Comparison of ENCODE assay signal across 8 cellular contexts in genomic region chr17:78925662-78926555, GRCh38. TPM values are rescaled to one million over a fixed set of nuclear protein-coding genes. Genes with fewer than 3 reads are reported as not detected.
A peak's percentile ranks its signal among the peaks of the same experiment; 100 is the strongest.
DNase-seq lines count a peak whose midpoint lies in the region; ATAC-seq and TF ChIP-seq lines count a peak whose summit lies in the region.

No MANE protein-coding gene starts in this region.

- TF ChIP-seq POLR2A in uterus (IDR thresholded peaks at IDR 0.05), result peak; percentile 48 to 53

- peak overlapping the region; percentile 80 for H3K9ac ChIP-seq in ES-I3 (ENCODE audit: low read depth, low read length)
- H3K9ac ChIP-seq in muscle layer of colon (ENCODE audit: low read length), result peak overlapping the region; percentile 39

- peaks cover 18% of the 10 kb centered on the region for H3K4me1 ChIP-seq in ES-I3 (ENCODE audit: insufficient read depth, low read length)
- H3K4me1 ChIP-seq in esophagus (ENCODE audit: control insufficient read depth in 2 of 2, insufficient read depth in 2 of 2, low read length in 1 of 2), result peaks cover 0 to 11% of the 10 kb centered on the region in 2 donors
- H3K4me1 ChIP-seq in muscle layer of colon (ENCODE audit: insufficient read depth, low read length), result peaks cover 32% of the 10 kb centered on the region
- peaks cover 0 to 13% of the 10 kb centered on the region in 2 donors for H3K4me1 ChIP-seq in uterus

- DNase-seq in RPMI7951 (ENCODE audit: low read depth) (peak; percentile 77), uterus (peak; percentile 87 to 95), NCI-H510A (lab: John Stamatoyannopoulos, UW) (no peak), NCI-H1092 (lab: John Stamatoyannopoulos, UW) (no peak)

- ATAC-seq in HG03354 (IDR thresholded peaks at IDR 0.05; ENCODE audit: poor library complexity, severe bottlenecking, unreplicated experiment), result no peak

- H3K27ac ChIP-seq in esophagus (ENCODE audit: low read depth in 2 of 2, low read length in 1 of 2) (peak overlapping the region; percentile 82 to 94), muscle layer of colon (ENCODE audit: low read depth, low read length) (peak overlapping the region; percentile 100), uterus (peak overlapping the region; percentile 98 to 99)

- H3K9me3 ChIP-seq in ES-I3 (ENCODE audit: control insufficient read depth, insufficient read depth, low read length) (no peaks in the 10 kb centered on the region), esophagus (ENCODE audit: control insufficient read depth in 2 of 2, insufficient read depth in 1 of 2, low read depth in 1 of 2, low read length in 1 of 2) (no peaks in the 10 kb centered on the region), muscle layer of colon (ENCODE audit: low read length) (no peaks in the 10 kb centered on the region), uterus (no peaks in the 10 kb centered on the region)

- WGBS in esophagus, 2 donors, result 31 to 33% methylated on average over 31 to 33 of the region's 33 CpGs

- intact Hi-C loops in uterus (cut with DNase I; ENCODE audit: low total_unique reads), result loop anchor here (10.0 kb wide), 1 partner anchor 61 kb away; no protein-coding TSS in a partner anchor

- H3K36me3 ChIP-seq in ES-I3 (ENCODE audit: insufficient read depth, low read length) (no peaks in the 10 kb centered on the region), esophagus (ENCODE audit: control insufficient read depth in 2 of 2, insufficient read depth in 2 of 2, low read length in 1 of 2) (no peaks in the 10 kb centered on the region), muscle layer of colon (ENCODE audit: insufficient read depth, low read length) (peaks cover 2% of the 10 kb centered on the region), uterus (no peaks in the 10 kb centered on the region)

- H3K27me3 ChIP-seq in esophagus (ENCODE audit: control insufficient read depth in 1 of 2, insufficient read depth in 2 of 2, low read length in 2 of 2), result peaks cover 0 to 11% of the 10 kb centered on the region in 2 donors
- H3K27me3 ChIP-seq in muscle layer of colon (ENCODE audit: control insufficient read depth in 1 of 2, insufficient read depth in 2 of 2, low read length in 2 of 2), result no peaks in the 10 kb centered on the region
- H3K27me3 ChIP-seq in uterus, result no peaks in the 10 kb centered on the region

- no peak for TF ChIP-seq CTCF in uterus (IDR thresholded peaks at IDR 0.05)

- peak overlapping the region; percentile 26 to 63 for H3K4me3 ChIP-seq in esophagus (ENCODE audit: low read depth in 1 of 2, low read length in 2 of 2)
- H3K4me3 ChIP-seq in muscle layer of colon (ENCODE audit: low read depth in 1 of 2, low read length in 2 of 2), result peak overlapping the region; percentile 50 to 61
- H3K4me3 ChIP-seq in uterus, result peak overlapping the region; percentile 63

RNA-seq across cellular contexts. Expression of gene TIMP2, which starts 0.7 kb away (rescaled TPM):
- total RNA-seq in RPMI7951 (2014; rRNA removed; shearing (Covaris generic)), result 115 and 147 TPM in 2 replicates
- 10 to 100 TPM; 30.6 to 39.5 TPM for polyA plus RNA-seq in esophagus
- 100 to 1,000 TPM; 119 to 399 (median 127) TPM for total RNA-seq in uterus

RNA-seq across cellular contexts. Expression of gene CEP295NL, which starts 22.9 kb away (rescaled TPM):
- total RNA-seq in RPMI7951 (2014; rRNA removed; shearing (Covaris generic)), result 0.49 TPM in 1 of 2 replicates, not detected in the other
- polyA plus RNA-seq in esophagus, result 1 to 10 TPM in 1 of 2 donors, under 1 TPM in 1; 0.25 to 3.5 TPM
- 10 to 100 TPM in 1 of 4 donors, 1 to 10 TPM in 2, not detected in 1; 1.8 to 14.5 (median 3.8) TPM for total RNA-seq in uterus

RNA-seq across cellular contexts. Expression of gene LGALS3BP, which starts 53.8 kb away (rescaled TPM):
- 524 and 575 TPM in 2 replicates for total RNA-seq in RPMI7951 (2014; rRNA removed; shearing (Covaris generic))
- polyA plus RNA-seq in esophagus, result 100 to 1,000 TPM in 1 of 2 donors, 10 to 100 TPM in 1; 85.1 to 103 TPM
- total RNA-seq in uterus, result 100 to 1,000 TPM in 3 of 4 donors, 10 to 100 TPM in 1; 88.2 to 396 (median 244) TPM

Comparison
In these comparisons a context has a peak if more than half of its experiments do, and no peak if none do; other contexts are left out.
1. DNase-seq: peak in RPMI7951 (single experiment) and uterus (2 of 2); none in NCI-H510A (single experiment) and NCI-H1092 (single experiment).
2. Peak in every context shown above with its lines, with median percentiles within 50 percentile points of each other: H3K27ac ChIP-seq and H3K4me3 ChIP-seq.